8 cellular contexts compared by ENCODE assay signal in genomic region chr3:152243301-152243711, GRCh38. TPM values are rescaled to one million over a fixed set of nuclear protein-coding genes. Genes with fewer than 3 reads are reported as not detected.
A peak's percentile ranks its signal among the peaks of the same experiment; 100 is the strongest.
DNase-seq lines count a peak whose midpoint lies in the region; ATAC-seq and TF ChIP-seq lines count a peak whose summit lies in the region.

No MANE protein-coding gene starts in this region.

- H3K9ac ChIP-seq in trophoblast cell (ENCODE audit: low read length): no peak overlapping the region

- H3K9me3 Mint-ChIP-seq in central memory CD8-positive, alpha-beta T cell: no peaks in the 10 kb centered on the region

- H3K4me1 Mint-ChIP-seq in central memory CD8-positive, alpha-beta T cell: peaks cover 38% of the 10 kb centered on the region

- H4K91ac ChIP-seq in trophoblast cell (ENCODE audit: low read depth, low read length): no peak overlapping the region

- H3K9me3 ChIP-seq in DOHH2 (ENCODE audit: control insufficient read depth, insufficient read depth, low read length): peaks cover 6% of the 10 kb centered on the region; the same call in 1 of the 2 replicates
- H3K9me3 ChIP-seq in trophoblast cell (ENCODE audit: insufficient read depth, low read depth, low read length): no peaks in the 10 kb centered on the region

- H3K27ac ChIP-seq in DOHH2 (ENCODE audit: low read depth, low read length) (peak overlapping the region; percentile 93), trophoblast cell (ENCODE audit: low read depth, low read length) (no peak overlapping the region)

- H3K23ac ChIP-seq in trophoblast cell (ENCODE audit: low read length): no peak overlapping the region

- no peak overlapping the region for H2AFZ ChIP-seq in trophoblast cell (ENCODE audit: insufficient read depth, low read length, poor library complexity)

- H3K79me2 ChIP-seq in DOHH2 (ENCODE audit: control insufficient read depth, low read length) (peaks cover 42% of the 10 kb centered on the region), trophoblast cell (ENCODE audit: control insufficient read depth, insufficient read depth, low read length, poor library complexity) (no peaks in the 10 kb centered on the region)

- no peak for TF ChIP-seq CTCF in DOHH2 (IDR thresholded peaks at IDR 0.05; ENCODE audit: low read depth, low read length, poor library complexity, severe bottlenecking)

- H3K36me3 ChIP-seq in DOHH2 (ENCODE audit: control insufficient read depth, low read length) (peaks cover 23% of the 10 kb centered on the region), trophoblast cell (ENCODE audit: control insufficient read depth in 1 of 2, insufficient read depth in 2 of 2, low read length in 2 of 2) (no peaks in the 10 kb centered on the region)

- ATAC-seq in GM19468 (IDR thresholded peaks at IDR 0.05; ENCODE audit: extremely low read depth, unreplicated experiment) (peak; percentile 47), HG03432 (IDR thresholded peaks at IDR 0.05; ENCODE audit: unreplicated experiment) (peak; percentile 72)
- peak; percentile 69 for ATAC-seq in central memory CD8-positive, alpha-beta T cell (replicated peaks; ENCODE audit: extremely low read depth, poor library complexity, severe bottlenecking)

- no peaks in the 10 kb centered on the region for H3K79me1 ChIP-seq in trophoblast cell (ENCODE audit: low read length)

- H3K4me2 ChIP-seq in DOHH2 (ENCODE audit: low read length) (peak overlapping the region; percentile 85), trophoblast cell (ENCODE audit: low read length) (no peak overlapping the region)

- no peak overlapping the region for H4K8ac ChIP-seq in trophoblast cell (ENCODE audit: low read depth, low read length)

- no peak overlapping the region for H3K14ac ChIP-seq in trophoblast cell (ENCODE audit: low read length)

- H3K36me3 Mint-ChIP-seq in central memory CD8-positive, alpha-beta T cell (ENCODE audit: insufficient read depth): peaks cover 13% of the 10 kb centered on the region

- peak overlapping the region; percentile 89 for H3K27ac Mint-ChIP-seq in central memory CD8-positive, alpha-beta T cell (ENCODE audit: low read depth)

- H3F3A ChIP-seq in DOHH2 (ENCODE audit: control insufficient read depth, insufficient read depth): peaks cover 46% of the 10 kb centered on the region

- H2BK120ac ChIP-seq in trophoblast cell (ENCODE audit: insufficient read depth, low read length, poor library complexity): no peak overlapping the region

- H2BK5ac ChIP-seq in trophoblast cell (ENCODE audit: low read depth, low read length, poor library complexity): no peak overlapping the region

- no CpG with 5 or more reads among the region's 1 CpG for WGBS in trophoblast cell (ENCODE audit: extremely low coverage, insufficient coverage, insufficient read length)

- no peak overlapping the region for H3K18ac ChIP-seq in trophoblast cell (ENCODE audit: low read length)

- H3K27me3 ChIP-seq in DOHH2 (ENCODE audit: control insufficient read depth, low read length) (no peaks in the 10 kb centered on the region), trophoblast cell (ENCODE audit: insufficient read depth, low read length) (no peaks in the 10 kb centered on the region)

- H3K9me2 ChIP-seq in DOHH2 (replicated peaks; ENCODE audit: control insufficient read depth, low read length): no peaks in the 10 kb centered on the region

- H3K4me3 Mint-ChIP-seq in central memory CD8-positive, alpha-beta T cell: peak overlapping the region; percentile 94

- H3K4me1 ChIP-seq in DOHH2 (ENCODE audit: control insufficient read depth, low read length): peaks cover 64% of the 10 kb centered on the region
- H3K4me1 ChIP-seq in trophoblast cell (ENCODE audit: control insufficient read depth in 1 of 2, insufficient read depth in 2 of 2, low read length in 2 of 2): no peaks in the 10 kb centered on the region

- H3K4me3 ChIP-seq in DOHH2 (ENCODE audit: low read length) (peak overlapping the region; percentile 76), trophoblast cell (ENCODE audit: low read depth, low read length) (no peak overlapping the region)

- H4K12ac ChIP-seq in trophoblast cell (ENCODE audit: low read depth, low read length): no peak overlapping the region

- no peak for DNase-seq in central memory CD8-positive, alpha-beta T cell (ENCODE audit: low spot score in 2 of 2)
- no peak for DNase-seq in C1 segment of cervical spinal cord (lab: John Stamatoyannopoulos, UW)
- no peak for DNase-seq in trophoblast cell
- no peak for DNase-seq in NCI-H187 treated with DMSO at 0.1 percent for 48 hours (lab: John Stamatoyannopoulos, UW)
- no peak for DNase-seq in NCI-H1092 (lab: John Stamatoyannopoulos, UW)

- no peak overlapping the region for H2AK5ac ChIP-seq in trophoblast cell (ENCODE audit: low read length)

- no peaks in the 10 kb centered on the region for H3K27me3 Mint-ChIP-seq in central memory CD8-positive, alpha-beta T cell

- no peaks in the 10 kb centered on the region for H4K20me1 ChIP-seq in DOHH2 (ENCODE audit: control insufficient read depth, insufficient read depth, low read depth, low read length)

- no peak overlapping the region for H2BK12ac ChIP-seq in trophoblast cell (ENCODE audit: low read length)

- H3K4ac ChIP-seq in trophoblast cell (ENCODE audit: low read depth, low read length): no peak overlapping the region

RNA-seq across cellular contexts. Expression of gene MBNL1, which starts 25.4 kb away (rescaled TPM):
- polyA plus RNA-seq in trophoblast cell (2013): 9.2 and 9.7 TPM in 2 replicates
